ENCODE assay signal across 16 cellular contexts in the genomic region with DNA sequence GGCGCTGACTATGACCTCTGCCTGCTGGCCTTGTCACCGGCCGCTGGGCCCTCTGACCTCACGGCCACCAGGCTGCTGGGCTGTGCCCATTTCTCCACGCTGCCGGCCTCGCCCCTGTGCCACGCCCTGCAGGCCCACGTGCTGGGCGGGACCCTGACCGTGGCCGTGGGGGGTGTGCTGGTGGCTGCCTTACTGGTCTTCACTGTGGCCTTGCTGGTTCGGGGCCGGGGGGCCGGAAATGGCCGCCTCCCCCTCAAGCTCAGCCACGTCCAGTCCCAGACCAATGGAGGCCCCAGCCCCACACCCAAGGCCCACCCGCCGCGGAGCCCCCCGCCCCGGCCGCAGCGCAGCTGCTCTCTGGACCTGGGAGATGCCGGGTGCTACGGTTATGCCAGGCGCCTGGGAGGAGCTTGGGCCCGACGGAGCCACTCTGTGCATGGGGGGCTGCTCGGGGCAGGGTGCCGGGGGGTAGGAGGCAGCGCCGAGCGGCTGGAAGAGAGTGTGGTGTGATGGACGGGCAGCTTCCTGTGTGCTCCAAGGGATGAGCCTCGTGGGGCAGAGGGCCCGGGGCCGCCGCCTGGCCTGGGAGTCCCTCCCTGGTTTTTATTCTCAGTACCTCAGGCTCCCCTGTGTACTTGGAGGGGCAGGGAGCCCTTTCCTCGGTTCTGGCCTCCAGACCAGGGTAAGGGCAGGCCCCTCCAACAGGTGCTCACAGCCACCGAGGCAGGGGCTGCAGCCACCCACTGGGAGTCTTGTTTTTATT.
"Had no signal": no experiment of that assay in that cellular context is flagged by ENCODE, and none has a peak within 500 bp of the region (broad histone marks: within the 10 kb centered on the region; RNA-seq: fewer than 3 reads in every experiment).

No MANE protein-coding gene starts in this region.

- H3K36me3 ChIP-seq: vagina had no signal

- H3K27me3 ChIP-seq: brain microvascular endothelial cell, esophagus muscularis mucosa, tibial artery, vagina had no signal

- H3K27ac ChIP-seq: brain microvascular endothelial cell, esophagus muscularis mucosa, left ventricle myocardium inferior, tibial artery, vagina had no signal

- H3K4me3 ChIP-seq: esophagus muscularis mucosa, left ventricle myocardium inferior, tibial artery, vagina had no signal

- DNase-seq: activated B cell treated with CpG ODN at 0.5 μM for 24 hours; activated CD4-positive, alpha-beta T cell treated with anti-CD3 and anti-CD28 coated beads, Interleukin-2, amount 10 ng/mL, durations not matched to agents 7 days and 5 days; activated gamma-delta T cell; activated naive CD8-positive, alpha-beta T cell treated with anti-CD3 and anti-CD28 coated beads for 36 hours; activated T-cell treated with anti-CD3 and anti-CD28 coated beads, Interleukin-2, amount 50 U/mL, for 1 hour; brain microvascular endothelial cell; cerebellar nuclear complex; head of caudate nucleus; islet precursor cell; left ventricle myocardium inferior; stimulated activated CD4-positive, alpha-beta T cell treated with anti-CD3 and anti-CD28 coated beads, Interleukin-1b, Interleukin-23, amount 100 ng/mL, for 48 hours; T-helper 1 cell; tibial artery had no signal

- ATAC-seq: stimulated activated memory B cell treated with anti-CD40 and anti-IgM and Interleukin-4, amounts not matched to agents 10 μg/mL and 1 μg/mL and 100 μg/mL, for 72 hours had no signal

- H3K9me3 ChIP-seq: esophagus muscularis mucosa, left ventricle myocardium inferior, tibial artery, vagina had no signal
